Comparison of ENCODE assay signal across 8 cellular contexts in the genomic region with DNA sequence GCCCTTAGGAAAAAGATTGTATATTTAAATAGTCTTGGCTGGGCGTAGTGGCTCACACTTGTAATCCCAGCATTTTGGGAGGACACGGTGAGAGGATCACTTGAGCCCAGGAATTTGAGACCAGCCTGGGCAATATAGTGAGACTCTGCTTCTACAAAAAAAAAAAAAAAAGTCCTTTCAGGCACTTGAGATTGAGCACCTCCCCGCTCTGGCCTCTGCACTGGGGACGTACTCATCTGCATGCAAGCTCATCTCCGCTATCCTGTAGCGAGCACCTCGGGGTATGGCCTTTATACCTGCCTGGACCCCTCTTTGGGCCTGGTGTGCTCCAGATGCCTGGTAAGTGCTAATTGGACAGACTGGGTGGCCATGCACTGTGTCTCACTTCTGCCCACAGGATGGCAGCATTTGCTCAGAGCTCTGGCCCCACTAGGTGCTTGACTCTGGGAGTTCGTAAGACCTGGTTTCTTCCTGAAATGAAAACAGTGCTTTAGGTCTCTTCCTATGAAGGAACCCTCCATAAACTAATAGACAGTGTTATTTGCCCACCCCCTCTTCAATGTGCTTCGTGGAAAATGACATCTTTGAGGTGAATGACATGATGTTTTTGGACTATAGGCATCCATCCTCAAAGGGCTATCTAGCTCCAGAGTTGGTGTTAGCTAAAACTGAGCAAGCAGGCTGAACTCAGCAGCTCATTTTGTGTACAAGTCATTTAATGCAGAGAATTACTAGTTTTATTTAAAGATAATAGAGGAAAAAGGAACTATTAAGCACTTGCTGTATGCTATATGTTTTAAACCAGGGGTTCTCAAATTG.
DNase-seq lines count a peak whose midpoint lies in the region; ATAC-seq lines count a peak whose summit lies in the region.

No MANE protein-coding gene starts in this region.

- POLR2A ChIA-PET in activated CD4-positive, alpha-beta memory T cell treated with anti-CD3 and anti-CD28 coated beads, Interleukin-2, amount 10 ng/mL, durations not matched to agents 7 days and 5 days (lab: Charles Lee): no interaction called here

- CTCF ChIA-PET in activated CD4-positive, alpha-beta memory T cell treated with anti-CD3 and anti-CD28 coated beads, Interleukin-2, amount 10 ng/mL, durations not matched to agents 7 days and 5 days (lab: Charles Lee): interaction anchor here (0.7 to 2.2 kb wide), 18 partner anchors 17 to 382 kb away, joined by 3 to 18 read pairs (median 5); a partner anchor contains a TSS

- H3K27me3 Mint-ChIP-seq in activated CD4-positive, alpha-beta memory T cell treated with anti-CD3 and anti-CD28 coated beads, Interleukin-2, amount 10 ng/mL, durations not matched to agents 7 days and 5 days: peaks cover 7% of the 10 kb centered on the region

- H3K27ac Mint-ChIP-seq in activated CD4-positive, alpha-beta memory T cell treated with anti-CD3 and anti-CD28 coated beads, Interleukin-2, amount 10 ng/mL, durations not matched to agents 7 days and 5 days: no peak overlapping the region

- H3K4me3 Mint-ChIP-seq in activated CD4-positive, alpha-beta memory T cell treated with anti-CD3 and anti-CD28 coated beads, Interleukin-2, amount 10 ng/mL, durations not matched to agents 7 days and 5 days: no peak overlapping the region

- H3K36me3 Mint-ChIP-seq in activated CD4-positive, alpha-beta memory T cell treated with anti-CD3 and anti-CD28 coated beads, Interleukin-2, amount 10 ng/mL, durations not matched to agents 7 days and 5 days (ENCODE audit: low read depth): no peaks in the 10 kb centered on the region

- DNase-seq in DMS79 treated with DMSO at 0.1 percent for 48 hours (lab: John Stamatoyannopoulos, UW) (peak; percentile 70), NCI-H748 (lab: John Stamatoyannopoulos, UW; ENCODE audit: unreplicated experiment) (peak; percentile 83), medulla oblongata (ENCODE audit: extremely low spot score) (peak; percentile 89)
- DNase-seq in activated CD4-positive, alpha-beta memory T cell treated with anti-CD3 and anti-CD28 coated beads, Interleukin-2, amount 10 ng/mL, durations not matched to agents 7 days and 5 days: peak; percentile 78
- peak; percentile 46 for DNase-seq in effector CD8-positive, alpha-beta T cell (lab: John Stamatoyannopoulos, UW)
- DNase-seq in stimulated activated CD8-positive, alpha-beta memory T cell treated with anti-CD3 and anti-CD28 coated beads, Interleukin-15, amount 100 ng/mL, for 24 hours (ENCODE audit: low read depth): peak; percentile 17

- H3K4me1 Mint-ChIP-seq in activated CD4-positive, alpha-beta memory T cell treated with anti-CD3 and anti-CD28 coated beads, Interleukin-2, amount 10 ng/mL, durations not matched to agents 7 days and 5 days: peaks cover 2% of the 10 kb centered on the region

- H3K9me3 Mint-ChIP-seq in activated CD4-positive, alpha-beta memory T cell treated with anti-CD3 and anti-CD28 coated beads, Interleukin-2, amount 10 ng/mL, durations not matched to agents 7 days and 5 days: no peaks in the 10 kb centered on the region

- ATAC-seq in HG03520 (IDR thresholded peaks at IDR 0.05; ENCODE audit: unreplicated experiment): peak; percentile 63
- ATAC-seq in GM18519 (IDR thresholded peaks at IDR 0.05; ENCODE audit: low FRiP score, unreplicated experiment): no peak

Comparison
In these comparisons a context has a peak if more than half of its experiments do, and no peak if none do; other contexts are left out.
1. DNase-seq: peak in every context shown above with its lines; median percentile 89 in medulla oblongata; 83 in NCI-H748; 78 in activated CD4-positive, alpha-beta memory T cell treated with anti-CD3 and anti-CD28 coated beads, Interleukin-2, amount 10 ng/mL, durations not matched to agents 7 days and 5 days; 70 in DMS79 treated with DMSO at 0.1 percent for 48 hours; 46 in effector CD8-positive, alpha-beta T cell; 17 in stimulated activated CD8-positive, alpha-beta memory T cell treated with anti-CD3 and anti-CD28 coated beads, Interleukin-15, amount 100 ng/mL, for 24 hours.